ENCODE assay signal across 16 cellular contexts in the genomic region with DNA sequence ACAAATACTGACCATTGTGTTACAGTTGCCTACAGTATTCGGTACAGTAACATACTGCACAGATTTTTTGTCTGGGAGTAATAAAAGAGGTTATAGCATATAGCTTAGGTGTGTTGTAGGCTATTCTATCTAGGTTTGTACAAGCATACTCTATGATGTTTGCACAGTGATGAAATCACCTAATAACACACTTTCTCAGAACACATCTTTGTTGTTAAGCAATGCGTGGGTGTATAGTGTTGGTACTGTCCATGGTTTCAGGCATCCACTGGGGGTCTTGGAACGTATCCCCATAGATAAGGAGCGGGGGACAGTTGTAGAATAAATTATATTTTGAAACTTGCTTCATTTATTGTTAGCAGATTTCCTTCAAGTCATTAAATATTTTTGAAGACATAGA.
A peak's percentile ranks its signal among the peaks of the same experiment; 100 is the strongest.
DNase-seq lines count a peak whose midpoint lies in the region; ATAC-seq, FAIRE-seq and TF ChIP-seq lines count a peak whose summit lies in the region.
"Had no signal": no experiment of that assay in that cellular context is flagged by ENCODE, and none has a peak within 500 bp of the region (broad histone marks: within the 10 kb centered on the region; RNA-seq: fewer than 3 reads in every experiment).

No MANE protein-coding gene starts in this region.

- DNase-seq in SK-N-SH (no peak), NCI-H69 (lab: John Stamatoyannopoulos, UW) (peak; percentile 31), HepG2 (ENCODE audit: low spot score) (peak; percentile 46), NCI-H1048 (lab: John Stamatoyannopoulos, UW) (no peak)
- no peak for DNase-seq in activated CD8-positive, alpha-beta memory T cell treated with anti-CD3 and anti-CD28 coated beads for 24 hours
- DNase-seq in stimulated activated CD4-positive, alpha-beta T cell treated with anti-CD3 and anti-CD28 coated beads, Interleukin-15, amount 100 ng/mL, for 24 hours = no peak
- DNase-seq: C1 segment of cervical spinal cord; CD4-positive, alpha-beta T cell; DND-41; GDM1; GOT3; HCEC 1CT had no signal

- in situ Hi-C loops in HepG2 (cut with HindIII; ENCODE audit: extremely low pct_ligation_motif_present, low pct_unique_long_range_greater_than_20kb) = no loop called here

- H3K4me1 ChIP-seq in SK-N-SH (ENCODE audit: control insufficient read depth in 1 of 2, insufficient read depth in 2 of 2, low read depth in 1 of 2, low read length in 1 of 2) (no peaks in the 10 kb centered on the region; a peak in 1 of 4 replicates), HepG2 (ENCODE audit: insufficient read depth, low read length) (no peaks in the 10 kb centered on the region)

- H3K9ac ChIP-seq in SK-N-SH (no peak overlapping the region), HepG2 (ENCODE audit: insufficient read depth, low read depth, low read length) (no peak overlapping the region)
- H3K9ac ChIP-seq: KMS-11 had no signal

- no peaks in the 10 kb centered on the region for H3K79me2 ChIP-seq in SK-N-SH (ENCODE audit: insufficient read depth)
- H3K79me2 ChIP-seq in HepG2 (ENCODE audit: insufficient read depth, low read length) = no peaks in the 10 kb centered on the region

- TF ChIP-seq EP300 in SK-N-SH (IDR thresholded peaks at IDR 0.05; ENCODE audit: borderline replicate concordance in 1 of 2, low read depth in 1 of 2, low read length in 1 of 2) (no peak), HepG2 (IDR thresholded peaks at IDR 0.05; ENCODE audit: low read depth in 2 of 2, low read length in 2 of 2) (no peak), HepG2 (CRISPR knock-in tag; IDR thresholded peaks at IDR 0.05; ENCODE audit: borderline replicate concordance) (no peak)

- no peaks in the 10 kb centered on the region for H3K27me3 ChIP-seq in SK-N-SH (ENCODE audit: insufficient read depth)
- no peaks in the 10 kb centered on the region for H3K27me3 ChIP-seq in HepG2 (ENCODE audit: control insufficient read depth in 1 of 2, insufficient read depth in 2 of 2, low read length in 2 of 2)

- no peak for TF ChIP-seq POLR2A in HepG2 (IDR thresholded peaks at IDR 0.05; ENCODE audit: insufficient read depth in 1 of 2, low read depth in 2 of 2, low read length in 2 of 2)

- peak; percentile 15 for FAIRE-seq in HepG2 (lab: Jason Lieb, UNC)
- FAIRE-seq: GM12892 had no signal

- BruUV-seq in HepG2 (replicated peaks; lab: Mats Ljungman, UMichigan) = no TSS peak

- CTCF ChIA-PET in SK-N-SH (lab: Yijun Ruan, JAX) (interaction anchor here (0.6 to 1.2 kb wide), 2 partner anchors 10 to 385 kb away, joined by 4 to 6 read pairs; no protein-coding TSS in a partner anchor), HepG2 (lab: Yijun Ruan, JAX; ENCODE audit: low intra/inter-chr PET ratio, low total read pairs) (no interaction called here)

- intact Hi-C loops in HepG2 (cut with micrococcal nuclease; ENCODE audit: unreplicated experiment) = no loop called here

- H3K4me3 ChIP-seq in SK-N-SH (ENCODE audit: low read depth in 2 of 2, low read length in 1 of 2) (no peak overlapping the region), HepG2 (replicated peaks in 1 of 3; ENCODE audit: insufficient read depth in 1 of 3, low read depth in 2 of 3, low read length in 3 of 3) (no peak overlapping the region)

- H3K27ac ChIP-seq in SK-N-SH (ENCODE audit: low read depth in 2 of 2, low read length in 1 of 2) (no peak overlapping the region), HepG2 (ENCODE audit: extremely low read length, insufficient read depth, low read length) (no peak overlapping the region)
- H3K27ac ChIP-seq: HL-60, KMS-11 had no signal

- POLR2A ChIA-PET in SK-N-SH (lab: Yijun Ruan, JAX) = no interaction called here
- POLR2A ChIA-PET in HepG2 (lab: Yijun Ruan, JAX) = no interaction called here

- no peak for TF ChIP-seq RAD21 in SK-N-SH (IDR thresholded peaks at IDR 0.05; ENCODE audit: low read length)
- no peak for TF ChIP-seq RAD21 in HepG2 (CRISPR knock-in tag; IDR thresholded peaks at IDR 0.05)

- H3K9me3 ChIP-seq in SK-N-SH (no peaks in the 10 kb centered on the region), HepG2 (ENCODE audit: low read length) (no peaks in the 10 kb centered on the region)

- TF ChIP-seq CTCF in SK-N-SH (IDR thresholded peaks at IDR 0.05) = no peak
- TF ChIP-seq CTCF in HepG2 (CRISPR knock-in tag; IDR thresholded peaks at IDR 0.05) = no peak

- no peaks in the 10 kb centered on the region for H4K20me1 ChIP-seq in SK-N-SH (ENCODE audit: insufficient read depth)
- H4K20me1 ChIP-seq in HepG2 (ENCODE audit: insufficient read depth, low read length) = no peaks in the 10 kb centered on the region

- WGBS in SK-N-SH (ENCODE audit: low lambda C conversion rate) = 93% methylated on average over 4 of the region's 4 CpGs
- WGBS in HepG2 (ENCODE audit: low lambda C conversion rate) = 38% methylated on average over 4 of the region's 4 CpGs

- ATAC-seq in SK-N-SH treated with all-trans-retinoic acid at 6 μM for 48 hours (no peak), HepG2 (0 out of 3 replicates have a peak, but pooled peaks have one; percentile 31)

- H3F3A ChIP-seq in SK-N-SH (replicated peaks; ENCODE audit: insufficient read depth) = peaks cover 4% of the 10 kb centered on the region

- no peak overlapping the region for H2AFZ ChIP-seq in SK-N-SH (ENCODE audit: low read depth)
- no peak overlapping the region for H2AFZ ChIP-seq in HepG2 (ENCODE audit: low read length)

- H3K4me2 ChIP-seq in SK-N-SH = no peak overlapping the region
- H3K4me2 ChIP-seq in HepG2 (ENCODE audit: low read depth, low read length) = no peak overlapping the region
- H3K4me2 ChIP-seq: KMS-11 had no signal

- H3K9me2 ChIP-seq in SK-N-SH = no peaks in the 10 kb centered on the region; the same call in 1 of the 2 replicates

- H3K36me3 ChIP-seq in SK-N-SH (replicated peaks in 1 of 2; ENCODE audit: control insufficient read depth in 1 of 2, insufficient read depth in 2 of 2, low read length in 1 of 2) (no peaks in the 10 kb centered on the region), HepG2 (replicated peaks in 1 of 2; ENCODE audit: control insufficient read depth in 1 of 2, insufficient read depth in 2 of 2, low read length in 2 of 2) (no peaks in the 10 kb centered on the region)

TF ChIP-seq in SK-N-SH, 30 proteins besides CTCF, POLR2A, EP300 and RAD21 (continues in another document):
- TF ChIP-seq RCOR1 (IDR thresholded peaks at IDR 0.05; ENCODE audit: low read length) = no peak
- TF ChIP-seq, protein P1, sequence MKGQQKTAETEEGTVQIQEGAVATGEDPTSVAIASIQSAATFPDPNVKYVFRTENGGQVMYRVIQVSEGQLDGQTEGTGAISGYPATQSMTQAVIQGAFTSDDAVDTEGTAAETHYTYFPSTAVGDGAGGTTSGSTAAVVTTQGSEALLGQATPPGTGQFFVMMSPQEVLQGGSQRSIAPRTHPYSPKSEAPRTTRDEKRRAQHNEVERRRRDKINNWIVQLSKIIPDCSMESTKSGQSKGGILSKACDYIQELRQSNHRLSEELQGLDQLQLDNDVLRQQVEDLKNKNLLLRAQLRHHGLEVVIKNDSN (IDR thresholded peaks at IDR 0.05; ENCODE audit: borderline replicate concordance, low read depth) = no peak

TF ChIP-seq in SK-N-SH treated with all-trans-retinoic acid at 6 μM for 48 hours, 23 proteins besides CTCF, POLR2A, EP300 and RAD21 (continues in another document):
- TF ChIP-seq ARNTL (CRISPR knock-in tag; IDR thresholded peaks at IDR 0.05; ENCODE audit: borderline replicate concordance, low read depth) = no peak
- TF ChIP-seq OSR1 (CRISPR knock-in tag; IDR thresholded peaks at IDR 0.05) = no peak
- TF ChIP-seq GLIS3 (CRISPR knock-in tag; IDR thresholded peaks at IDR 0.05) = no peak
- no peak for TF ChIP-seq ZNF70 (CRISPR knock-in tag; IDR thresholded peaks at IDR 0.05)
- TF ChIP-seq ISL1 (CRISPR knock-in tag; IDR thresholded peaks at IDR 0.05) = no peak
- TF ChIP-seq ZNF8 (CRISPR knock-in tag; IDR thresholded peaks at IDR 0.05) = no peak
- TF ChIP-seq ZNF565 (CRISPR knock-in tag; conservative IDR thresholded peaks at IDR 0.05; ENCODE audit: low read depth) = no peak
- no peak for TF ChIP-seq TCF4 (CRISPR knock-in tag; IDR thresholded peaks at IDR 0.05; ENCODE audit: borderline replicate concordance)
- TF ChIP-seq ZC3H10 (CRISPR knock-in tag; IDR thresholded peaks at IDR 0.05) = no peak

TF ChIP-seq in HepG2, 621 proteins besides CTCF, POLR2A, EP300 and RAD21 (continues in another document):
- TF ChIP-seq FOXA1 (IDR thresholded peaks at IDR 0.05) = no peak
- TF ChIP-seq FOXA1 (CRISPR knock-in tag; IDR thresholded peaks at IDR 0.05) = peak; percentile 80
- TF ChIP-seq MIER2 (CRISPR knock-in tag; IDR thresholded peaks at IDR 0.05) = peak; percentile 71; the same call in 1 of the 2 replicates
- TF ChIP-seq ARID2 (CRISPR knock-in tag; IDR thresholded peaks at IDR 0.05; ENCODE audit: borderline replicate concordance) = no peak
- peak; percentile 84 for TF ChIP-seq BCL6 (CRISPR knock-in tag; IDR thresholded peaks at IDR 0.05)
- TF ChIP-seq, protein P2, sequence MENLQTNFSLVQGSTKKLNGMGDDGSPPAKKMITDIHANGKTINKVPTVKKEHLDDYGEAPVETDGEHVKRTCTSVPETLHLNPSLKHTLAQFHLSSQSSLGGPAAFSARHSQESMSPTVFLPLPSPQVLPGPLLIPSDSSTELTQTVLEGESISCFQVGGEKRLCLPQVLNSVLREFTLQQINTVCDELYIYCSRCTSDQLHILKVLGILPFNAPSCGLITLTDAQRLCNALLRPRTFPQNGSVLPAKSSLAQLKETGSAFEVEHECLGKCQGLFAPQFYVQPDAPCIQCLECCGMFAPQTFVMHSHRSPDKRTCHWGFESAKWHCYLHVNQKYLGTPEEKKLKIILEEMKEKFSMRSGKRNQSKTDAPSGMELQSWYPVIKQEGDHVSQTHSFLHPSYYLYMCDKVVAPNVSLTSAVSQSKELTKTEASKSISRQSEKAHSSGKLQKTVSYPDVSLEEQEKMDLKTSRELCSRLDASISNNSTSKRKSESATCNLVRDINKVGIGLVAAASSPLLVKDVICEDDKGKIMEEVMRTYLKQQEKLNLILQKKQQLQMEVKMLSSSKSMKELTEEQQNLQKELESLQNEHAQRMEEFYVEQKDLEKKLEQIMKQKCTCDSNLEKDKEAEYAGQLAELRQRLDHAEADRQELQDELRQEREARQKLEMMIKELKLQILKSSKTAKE (CRISPR knock-in tag; IDR thresholded peaks at IDR 0.05; ENCODE audit: borderline replicate concordance) = no peak

Comparison
In these comparisons a context has a peak if more than half of its experiments do, and no peak if none do; other contexts are left out.
1. DNase-seq: peak in NCI-H69 (single experiment) and HepG2 (single experiment); none in SK-N-SH (single experiment), activated CD8-positive, alpha-beta memory T cell treated with anti-CD3 and anti-CD28 coated beads for 24 hours (single experiment), NCI-H1048 (single experiment) and stimulated activated CD4-positive, alpha-beta T cell treated with anti-CD3 and anti-CD28 coated beads, Interleukin-15, amount 100 ng/mL, for 24 hours (single experiment).